ENCODE assay signal across 7 cellular contexts in genomic region chr12:6915023-6915788, GRCh38. TPM values are rescaled to one million over a fixed set of nuclear protein-coding genes. Genes with fewer than 3 reads are reported as not detected.
DNase-seq lines count a peak whose midpoint lies in the region; ATAC-seq and TF ChIP-seq lines count a peak whose summit lies in the region.
"Had no signal": no experiment of that assay in that cellular context is flagged by ENCODE, and none has a peak within 500 bp of the region (broad histone marks: within the 10 kb centered on the region; RNA-seq: fewer than 3 reads in every experiment).

No MANE protein-coding gene starts in this region.

- no peak overlapping the region; the same call in 1 of the 2 replicates for H3K9ac ChIP-seq in OCI-LY1 (ENCODE audit: low read length)

- no peaks in the 10 kb centered on the region for H4K20me1 ChIP-seq in OCI-LY1 (ENCODE audit: insufficient read depth, low read length)

- ATAC-seq in heart right ventricle (peak in 5 of 8 donors; percentile 1 to 19 (median 10)), GM18873 (IDR thresholded peaks at IDR 0.05; ENCODE audit: low FRiP score, unreplicated experiment) (no peak)

- no peak for TF ChIP-seq EP300 in tibial nerve (IDR thresholded peaks at IDR 0.05)

- H3K27me3 ChIP-seq in OCI-LY1 (ENCODE audit: insufficient read depth, low read length) (peaks cover 10% of the 10 kb centered on the region; the same call in 1 of the 2 replicates), heart right ventricle (peaks cover 0 to 39% (median 0%) of the 10 kb centered on the region in 7 donors), tibial nerve (no peaks in the 10 kb centered on the region)

- H3F3A ChIP-seq in OCI-LY1 (ENCODE audit: insufficient read depth, low read length) = no peaks in the 10 kb centered on the region

- no peak for TF ChIP-seq CTCF in OCI-LY1 (IDR thresholded peaks at IDR 0.05; ENCODE audit: low read length)
- no peak for TF ChIP-seq CTCF in heart right ventricle (IDR thresholded peaks at IDR 0.05)
- peak in 1 of 5 experiments; percentile 11 for TF ChIP-seq CTCF in tibial nerve (IDR thresholded peaks at IDR 0.05)

- H3K27ac ChIP-seq in OCI-LY1 (ENCODE audit: low read depth, low read length, poor library complexity, severe bottlenecking) (no peak overlapping the region), heart right ventricle (peak overlapping the region in 8 of 10 donors; percentile 58 to 87 (median 69)), tibial nerve (peak overlapping the region; percentile 77 to 94 (median 84))

- no peaks in the 10 kb centered on the region for H3K9me3 ChIP-seq in OCI-LY1 (ENCODE audit: low read length)
- H3K9me3 ChIP-seq in heart right ventricle = no peaks in the 10 kb centered on the region
- H3K9me3 ChIP-seq in tibial nerve = no peaks in the 10 kb centered on the region

- H3K4me2 ChIP-seq in OCI-LY1 (ENCODE audit: low read length) = peak overlapping the region; percentile 51

- 28% methylated on average over 26 of the region's 26 CpGs for whole genome bisulfite sequencing in heart right ventricle, 2 donors
- 5 to 14% methylated on average over 24 to 26 of the region's 26 CpGs for WGBS in tibial nerve, 2 donors

- no peaks in the 10 kb centered on the region for H3K36me3 ChIP-seq in OCI-LY1 (ENCODE audit: insufficient read depth, low read length)
- H3K36me3 ChIP-seq in heart right ventricle = peaks cover 0 to 21% (median 0%) of the 10 kb centered on the region in 9 donors
- H3K36me3 ChIP-seq in tibial nerve = peaks cover 0 to 40% (median 0%) of the 10 kb centered on the region in 3 donors

- H3K4me1 ChIP-seq in OCI-LY1 (ENCODE audit: insufficient read depth, low read length, severe bottlenecking) (peaks cover 14% of the 10 kb centered on the region), heart right ventricle (peaks cover 0 to 23% (median 16%) of the 10 kb centered on the region in 9 donors), tibial nerve (peaks cover 0 to 28% (median 11%) of the 10 kb centered on the region in 4 donors)

- DNase-seq in G401 (ENCODE audit: low spot score) (peak; percentile 64), heart right ventricle (no peak), tibial nerve (ENCODE audit: low spot score in 2 of 2) (peak in 1 of 2 donors; percentile 37), AG20443 (ENCODE audit: low spot score) (no peak)

- no peaks in the 10 kb centered on the region for H3K9me2 ChIP-seq in OCI-LY1 (ENCODE audit: low read depth, low read length)

- peak overlapping the region; percentile 45 for H3K4me3 ChIP-seq in OCI-LY1 (ENCODE audit: low read depth, low read length, poor library complexity, severe bottlenecking)
- H3K4me3 ChIP-seq in heart right ventricle = peak overlapping the region; percentile 50 to 78 (median 72)
- H3K4me3 ChIP-seq in tibial nerve = peak overlapping the region; percentile 48 to 74 (median 74)

- TF ChIP-seq POLR2A in tibial nerve (IDR thresholded peaks at IDR 0.05) = no peak

- in situ Hi-C loops in G401 (cut with HindIII; ENCODE audit: low sequenced_read_pairs) = no loop called here

- intact Hi-C loops in heart right ventricle (cut with DNase I) = no loop called here

- no peak overlapping the region for H2AFZ ChIP-seq in OCI-LY1 (ENCODE audit: low read length)

- no peaks in the 10 kb centered on the region for H3K79me2 ChIP-seq in OCI-LY1 (ENCODE audit: insufficient read depth, low read length)

RNA-seq across cellular contexts. Expression of gene ENO2, which starts 0.8 kb away (rescaled TPM):
- 3.3 and 13.2 TPM in 2 replicates for total RNA-seq in G401 (2014; rRNA removed; shearing (Covaris generic))
- total RNA-seq in heart right ventricle = 10 to 100 TPM in 8 of 10 donors, 1 to 10 TPM in 2; 6.3 to 68.4 (median 14.4) TPM
- polyA plus RNA-seq in heart right ventricle = 10 to 100 TPM; 19.2 to 19.3 TPM
- 10 to 100 TPM; 14.0 to 25.8 (median 15.9) TPM for total RNA-seq in tibial nerve

RNA-seq across cellular contexts. Expression of gene LRRC23, which starts 10.6 kb away (rescaled TPM):
- 7.0 and 16.1 TPM in 2 replicates for total RNA-seq in G401 (2014; rRNA removed; shearing (Covaris generic))
- 10 to 100 TPM in 6 of 10 donors, 1 to 10 TPM in 4; 6.5 to 16.1 (median 11.0) TPM for total RNA-seq in heart right ventricle
- polyA plus RNA-seq in heart right ventricle = 10 to 100 TPM; 12.6 to 16.6 TPM
- 10 to 100 TPM; 11.6 to 17.2 (median 17.1) TPM for total RNA-seq in tibial nerve

RNA-seq across cellular contexts. Expression of gene ATN1, which starts 12.6 kb away (rescaled TPM):
- total RNA-seq in G401 (2014; rRNA removed; shearing (Covaris generic)) = 2.2 and 6.2 TPM in 2 replicates
- total RNA-seq in heart right ventricle (10 to 100 TPM; 54.7 to 96.7 (median 65.8) TPM), tibial nerve (100 to 1,000 TPM in 3 of 4 donors, 10 to 100 TPM in 1; 92.2 to 260 (median 123) TPM)
- polyA plus RNA-seq in heart right ventricle = 10 to 100 TPM; 48.7 to 92.5 TPM

RNA-seq across cellular contexts. Expression of gene RNU7-1, which starts 28.4 kb away (rescaled TPM):
- not detected in 2 replicates for total RNA-seq in G401 (2014; rRNA removed; shearing (Covaris generic))
- not detected for total RNA-seq in heart right ventricle
- not detected for polyA plus RNA-seq in heart right ventricle
- total RNA-seq in tibial nerve = not detected
- total RNA-seq: activated CD8-positive, alpha-beta memory T cell treated with anti-CD3 and anti-CD28 coated beads for 36 hours had no signal

RNA-seq across cellular contexts. Expression of gene C12orf57, which starts 28.6 kb away (rescaled TPM):
- total RNA-seq in G401 (2014; rRNA removed; shearing (Covaris generic)) = 88.1 and 132 TPM in 2 replicates
- total RNA-seq in heart right ventricle (100 to 1,000 TPM; 134 to 213 (median 167) TPM), tibial nerve (100 to 1,000 TPM; 569 to 764 (median 665) TPM)
- polyA plus RNA-seq in heart right ventricle = 100 to 1,000 TPM; 182 to 654 TPM
